In genomic region chr11:46212720-46213119, GRCh38 we compare ENCODE assay signal across 18 cellular contexts.
DNase-seq lines count a peak whose midpoint lies in the region; ATAC-seq and TF ChIP-seq lines count a peak whose summit lies in the region.
"Had no signal": no experiment of that assay in that cellular context is flagged by ENCODE, and none has a peak within 500 bp of the region (broad histone marks: within the 10 kb centered on the region; RNA-seq: fewer than 3 reads in every experiment).

No MANE protein-coding gene starts in this region.

- H3K4me3 Mint-ChIP-seq in central memory CD8-positive, alpha-beta T cell: no peak overlapping the region
- no peak overlapping the region for H3K4me3 Mint-ChIP-seq in activated T-cell treated with anti-CD3 and anti-CD28 coated beads, Interleukin-2, amount 50 U/mL, for 24 hours
- H3K4me3 Mint-ChIP-seq: CD4-positive, alpha-beta memory T cell; HFFc6 had no signal

- H3K9me3 Mint-ChIP-seq in central memory CD8-positive, alpha-beta T cell: no peaks in the 10 kb centered on the region
- no peaks in the 10 kb centered on the region for H3K9me3 Mint-ChIP-seq in activated T-cell treated with anti-CD3 and anti-CD28 coated beads, Interleukin-2, amount 50 U/mL, for 24 hours
- H3K9me3 Mint-ChIP-seq: CD4-positive, alpha-beta memory T cell; HFFc6 had no signal

- no peak for TF ChIP-seq CTCF in Loucy (conservative IDR thresholded peaks at IDR 0.05; ENCODE audit: low read length)
- TF ChIP-seq CTCF in NB4 (IDR thresholded peaks at IDR 0.05; ENCODE audit: low read depth, low read length): no peak
- no peak for TF ChIP-seq CTCF in osteoblast (IDR thresholded peaks at IDR 0.05; ENCODE audit: extremely low read depth, low read depth, low read length)

- H3K27me3 ChIP-seq in Loucy (ENCODE audit: insufficient read depth, low read length, poor library complexity, severe bottlenecking): no peaks in the 10 kb centered on the region
- peaks cover 8% of the 10 kb centered on the region for H3K27me3 ChIP-seq in osteoblast (ENCODE audit: insufficient read depth, low read length)

- H2AFZ ChIP-seq in Loucy (ENCODE audit: low read length) (0 out of 2 replicates have a peak overlapping the region, but pooled peaks have one; percentile 16), osteoblast (ENCODE audit: low read length) (no peak overlapping the region)

- no peaks in the 10 kb centered on the region for H3K36me3 ChIP-seq in Loucy (ENCODE audit: insufficient read depth, low read length)
- no peaks in the 10 kb centered on the region for H3K36me3 ChIP-seq in osteoblast (ENCODE audit: insufficient read depth, low read length)
- H3K36me3 ChIP-seq: HAP-1 had no signal

- H3K4me3 ChIP-seq in Loucy (ENCODE audit: low read length, poor library complexity, severe bottlenecking) (no peak overlapping the region), NB4 (ENCODE audit: low read depth, low read length) (no peak overlapping the region), osteoblast (ENCODE audit: insufficient read depth, low read length) (no peak overlapping the region)
- H3K4me3 ChIP-seq: HAP-1 had no signal

- peaks cover 32% of the 10 kb centered on the region for H3K27me3 Mint-ChIP-seq in central memory CD8-positive, alpha-beta T cell
- no peaks in the 10 kb centered on the region for H3K27me3 Mint-ChIP-seq in activated T-cell treated with anti-CD3 and anti-CD28 coated beads, Interleukin-2, amount 50 U/mL, for 24 hours

- no peak for ATAC-seq in central memory CD8-positive, alpha-beta T cell (replicated peaks; ENCODE audit: extremely low read depth, poor library complexity, severe bottlenecking)

- H3K27ac Mint-ChIP-seq in central memory CD8-positive, alpha-beta T cell (ENCODE audit: low read depth): peak overlapping the region; percentile 82
- no peak overlapping the region for H3K27ac Mint-ChIP-seq in activated T-cell treated with anti-CD3 and anti-CD28 coated beads, Interleukin-2, amount 50 U/mL, for 24 hours
- H3K27ac Mint-ChIP-seq: HFFc6 had no signal

- no peak overlapping the region for H3K27ac ChIP-seq in osteoblast (ENCODE audit: low read depth, low read length)

- H3K36me3 Mint-ChIP-seq in central memory CD8-positive, alpha-beta T cell (ENCODE audit: insufficient read depth): no peaks in the 10 kb centered on the region
- H3K36me3 Mint-ChIP-seq in activated T-cell treated with anti-CD3 and anti-CD28 coated beads, Interleukin-2, amount 50 U/mL, for 24 hours (ENCODE audit: low read depth): no peaks in the 10 kb centered on the region
- H3K36me3 Mint-ChIP-seq: CD4-positive, alpha-beta memory T cell had no signal

- no peak for TF ChIP-seq POLR2A in NB4 (IDR thresholded peaks at IDR 0.05; ENCODE audit: extremely low read depth, insufficient read length)

- no peak overlapping the region for H3K9ac ChIP-seq in Loucy (ENCODE audit: low read depth, low read length, poor library complexity, severe bottlenecking)

- no peak overlapping the region for H3K4me2 ChIP-seq in Loucy (ENCODE audit: low read depth, low read length, poor library complexity, severe bottlenecking)
- H3K4me2 ChIP-seq in osteoblast (ENCODE audit: insufficient read depth, low read length): no peak overlapping the region

- H3K4me1 Mint-ChIP-seq in central memory CD8-positive, alpha-beta T cell: peaks cover 16% of the 10 kb centered on the region
- peaks cover 10% of the 10 kb centered on the region for H3K4me1 Mint-ChIP-seq in activated T-cell treated with anti-CD3 and anti-CD28 coated beads, Interleukin-2, amount 50 U/mL, for 24 hours (ENCODE audit: low read depth)

- peak; percentile 20 for DNase-seq in NB4 (ENCODE audit: low read depth)
- DNase-seq in central memory CD8-positive, alpha-beta T cell (ENCODE audit: low spot score in 2 of 2): no peak
- peak; percentile 26 for DNase-seq in osteoblast (ENCODE audit: insufficient read length, low spot score, missing footprints)
- no peak for DNase-seq in central memory CD4-positive, alpha-beta T cell
- DNase-seq in amniotic stem cell (lab: John Stamatoyannopoulos, UW): no peak
- no peak for DNase-seq in activated T-cell treated with anti-CD3 and anti-CD28 coated beads, Interleukin-2, amount 50 U/mL, for 24 hours
- DNase-seq: 8988T; C1 segment of cervical spinal cord; Calu3; CD4-positive, alpha-beta memory T cell; COR-L47; DMS53; DMS79 treated with DMSO at 0.1 percent for 48 hours; GF-D8; GOT3; HFFc6 had no signal

- H4K20me1 ChIP-seq in Loucy (ENCODE audit: insufficient read depth, low read length, poor library complexity, severe bottlenecking) (no peaks in the 10 kb centered on the region), osteoblast (ENCODE audit: insufficient read depth, low read length) (no peaks in the 10 kb centered on the region)

- H3K9me3 ChIP-seq in Loucy (ENCODE audit: insufficient read depth, low read depth, low read length): no peaks in the 10 kb centered on the region
- no peaks in the 10 kb centered on the region for H3K9me3 ChIP-seq in osteoblast (ENCODE audit: low read depth, low read length)
- H3K9me3 ChIP-seq: HAP-1 had no signal

- no peaks in the 10 kb centered on the region for H3K4me1 ChIP-seq in Loucy (ENCODE audit: insufficient read depth, low read length, poor library complexity, severe bottlenecking)
- H3K4me1 ChIP-seq in osteoblast (ENCODE audit: insufficient read depth, low read length): peaks cover 8% of the 10 kb centered on the region
- H3K4me1 ChIP-seq: HAP-1 had no signal

- H3F3A ChIP-seq in Loucy (ENCODE audit: low read depth): no peaks in the 10 kb centered on the region

- H3K79me2 ChIP-seq in Loucy (ENCODE audit: insufficient read depth, low read length): no peaks in the 10 kb centered on the region
- H3K79me2 ChIP-seq in osteoblast (ENCODE audit: insufficient read depth, low read length): no peaks in the 10 kb centered on the region

- no peaks in the 10 kb centered on the region for H3K9me2 ChIP-seq in Loucy (replicated peaks; ENCODE audit: low read depth, low read length)

Comparison
In these comparisons a context has a peak if more than half of its experiments do, and no peak if none do; other contexts are left out.
1. DNase-seq: peak in NB4 (single experiment) and osteoblast (single experiment); none in central memory CD8-positive, alpha-beta T cell (0 of 2), central memory CD4-positive, alpha-beta T cell (single experiment), amniotic stem cell (single experiment) and activated T-cell treated with anti-CD3 and anti-CD28 coated beads, Interleukin-2, amount 50 U/mL, for 24 hours (single experiment).